In the genomic region with DNA sequence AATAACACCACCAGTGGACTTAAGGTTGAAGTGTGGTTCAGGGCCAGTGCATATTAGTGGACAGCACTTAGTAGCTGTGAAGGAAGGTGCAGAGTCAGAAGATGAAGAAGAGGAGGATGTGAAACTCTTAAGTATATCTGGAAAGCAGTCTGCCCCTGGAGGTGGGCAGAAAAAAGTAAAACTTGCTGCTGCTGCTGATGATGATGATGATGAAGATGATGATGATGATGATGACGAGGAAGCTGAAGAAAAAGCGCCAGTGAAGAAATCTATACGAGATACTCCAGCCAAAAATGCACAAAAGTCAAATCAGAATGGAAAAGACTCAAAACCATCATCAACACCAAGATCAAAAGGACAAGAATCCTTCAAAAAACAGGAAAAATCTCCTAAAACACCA, we compare ENCODE assay signal across 13 cellular contexts. TPM values are rescaled to one million over a fixed set of nuclear protein-coding genes. Genes with fewer than 3 reads are reported as not detected.
DNase-seq lines count a peak whose midpoint lies in the region; ATAC-seq and TF ChIP-seq lines count a peak whose summit lies in the region.
"Not testable (repeated sequence)": the region's sequence is repeated elsewhere in the genome, so short reads cannot be mapped to it uniquely, and the experiment has no call there.
"Had no signal": no experiment of that assay in that cellular context is flagged by ENCODE, and none has a peak within 500 bp of the region (broad histone marks: within the 10 kb centered on the region; RNA-seq: fewer than 3 reads in every experiment).

No MANE protein-coding gene starts in this region.

- H3K27ac Mint-ChIP-seq in CD8-positive, alpha-beta T cell: peak overlapping the region; percentile 64
- H3K27ac Mint-ChIP-seq in T-cell (peak overlapping the region; percentile 59 to 75), naive B cell (peak overlapping the region; percentile 28 to 95 (median 73))
- H3K27ac Mint-ChIP-seq in activated CD4-positive, alpha-beta T cell treated with anti-CD3 and anti-CD28 coated beads, Interleukin-2, amount 10 ng/mL, durations not matched to agents 7 days and 5 days: peak overlapping the region; percentile 65
- peak overlapping the region; percentile 74 for H3K27ac Mint-ChIP-seq in activated T-cell treated with anti-CD3 and anti-CD28 coated beads, Interleukin-2, amount 50 U/mL, for 72 hours
- peak overlapping the region; percentile 84 for H3K27ac Mint-ChIP-seq in activated naive CD4-positive, alpha-beta T cell treated with anti-CD3 and anti-CD28 coated beads, Interleukin-2, amount 50 U/mL, for 24 hours
- H3K27ac Mint-ChIP-seq in central memory CD8-positive, alpha-beta T cell (ENCODE audit: low read depth): peak overlapping the region; percentile 84
- H3K27ac Mint-ChIP-seq in stimulated activated naive B cell treated with anti-CD40 and anti-IgM and Interleukin-4, amounts not matched to agents 10 μg/mL and 1 μg/mL and 100 μg/mL, for 72 hours: peak overlapping the region; percentile 93

- H3K9me3 Mint-ChIP-seq in CD8-positive, alpha-beta T cell: peaks cover 57% of the 10 kb centered on the region
- peaks cover 11 to 57% (median 49%) of the 10 kb centered on the region in 3 donors for H3K9me3 Mint-ChIP-seq in T-cell
- H3K9me3 Mint-ChIP-seq in activated CD4-positive, alpha-beta T cell treated with anti-CD3 and anti-CD28 coated beads, Interleukin-2, amount 10 ng/mL, durations not matched to agents 7 days and 5 days: peaks cover 33% of the 10 kb centered on the region
- H3K9me3 Mint-ChIP-seq in activated T-cell treated with anti-CD3 and anti-CD28 coated beads, Interleukin-2, amount 50 U/mL, for 72 hours: peaks cover 6 to 13% of the 10 kb centered on the region in 2 donors
- H3K9me3 Mint-ChIP-seq in activated naive CD4-positive, alpha-beta T cell treated with anti-CD3 and anti-CD28 coated beads, Interleukin-2, amount 50 U/mL, for 24 hours: peaks cover 15% of the 10 kb centered on the region
- H3K9me3 Mint-ChIP-seq in central memory CD8-positive, alpha-beta T cell: peaks cover 12% of the 10 kb centered on the region
- peaks cover 2 to 15% (median 7%) of the 10 kb centered on the region in 7 donors for H3K9me3 Mint-ChIP-seq in naive B cell
- H3K9me3 Mint-ChIP-seq in stimulated activated naive B cell treated with anti-CD40 and anti-IgM and Interleukin-4, amounts not matched to agents 10 μg/mL and 1 μg/mL and 100 μg/mL, for 72 hours: not testable (repeated sequence)

- POLR2A ChIA-PET in CD8-positive, alpha-beta T cell (lab: Charles Lee): interaction anchor here (0.9 kb wide), 1 partner anchor 49 kb away, joined by 3 read pairs; no protein-coding TSS in a partner anchor
- POLR2A ChIA-PET in T-cell (lab: Charles Lee); activated CD4-positive, alpha-beta T cell treated with anti-CD3 and anti-CD28 coated beads, Interleukin-2, amount 10 ng/mL, durations not matched to agents 7 days and 5 days (lab: Charles Lee): not testable (repeated sequence)

- peaks cover 43% of the 10 kb centered on the region for H3K36me3 ChIP-seq in CD8-positive, alpha-beta T cell (ENCODE audit: insufficient read depth, low read length)

- H3K27me3 ChIP-seq in CD8-positive, alpha-beta T cell (ENCODE audit: insufficient read depth, low read length): not testable (repeated sequence)

- ATAC-seq in CD8-positive, alpha-beta T cell; T-cell (replicated peaks in 1 of 4); activated T-cell treated with anti-CD3 and anti-CD28 coated beads, Interleukin-2, amount 50 U/mL, for 72 hours (replicated peaks in 1 of 2); central memory CD8-positive, alpha-beta T cell (replicated peaks; ENCODE audit: extremely low read depth, poor library complexity, severe bottlenecking); stimulated activated naive B cell treated with anti-CD40 and anti-IgM and Interleukin-4, amounts not matched to agents 10 μg/mL and 1 μg/mL and 100 μg/mL, for 72 hours (replicated peaks): not testable (repeated sequence)
- peak in 1 of 2 donors; percentile 35 for ATAC-seq in naive B cell (ENCODE audit: low read depth in 2 of 2)

- peaks cover 12% of the 10 kb centered on the region for H3K9me3 ChIP-seq in CD8-positive, alpha-beta T cell (ENCODE audit: low read length)

- peak overlapping the region; percentile 18 for H3K4me3 Mint-ChIP-seq in CD8-positive, alpha-beta T cell
- peak overlapping the region in 1 of 3 donors; percentile 7 for H3K4me3 Mint-ChIP-seq in T-cell
- not testable (repeated sequence) for H3K4me3 Mint-ChIP-seq in activated CD4-positive, alpha-beta T cell treated with anti-CD3 and anti-CD28 coated beads, Interleukin-2, amount 10 ng/mL, durations not matched to agents 7 days and 5 days; activated T-cell treated with anti-CD3 and anti-CD28 coated beads, Interleukin-2, amount 50 U/mL, for 72 hours; activated naive CD4-positive, alpha-beta T cell treated with anti-CD3 and anti-CD28 coated beads, Interleukin-2, amount 50 U/mL, for 24 hours; central memory CD8-positive, alpha-beta T cell
- peak overlapping the region in 3 of 8 donors; percentile 27 to 52 (median 27) for H3K4me3 Mint-ChIP-seq in naive B cell
- peak overlapping the region; percentile 7 to 17 for H3K4me3 Mint-ChIP-seq in stimulated activated naive B cell treated with anti-CD40 and anti-IgM and Interleukin-4, amounts not matched to agents 10 μg/mL and 1 μg/mL and 100 μg/mL, for 72 hours

- not testable (repeated sequence) for H3K4me3 ChIP-seq in CD8-positive, alpha-beta T cell (ENCODE audit: low read depth, low read length)

- not testable (repeated sequence) for H3K27ac ChIP-seq in CD8-positive, alpha-beta T cell (ENCODE audit: low read depth, low read length)

- not testable (repeated sequence) for H3K4me1 ChIP-seq in CD8-positive, alpha-beta T cell (ENCODE audit: insufficient read depth, low read length)

- intact Hi-C loops in CD8-positive, alpha-beta T cell (cut with DNase I, micrococcal nuclease): not testable (repeated sequence)

- DNase-seq in CD8-positive, alpha-beta T cell; T-cell; activated CD4-positive, alpha-beta T cell treated with anti-CD3 and anti-CD28 coated beads, Interleukin-2, amount 10 ng/mL, durations not matched to agents 7 days and 5 days; activated T-cell treated with anti-CD3 and anti-CD28 coated beads, Interleukin-2, amount 50 U/mL, for 72 hours; central memory CD8-positive, alpha-beta T cell (ENCODE audit: low spot score in 2 of 2); naive B cell; stimulated activated naive B cell treated with anti-CD40 and anti-IgM and Interleukin-4, amounts not matched to agents 10 μg/mL and 1 μg/mL and 100 μg/mL, for 72 hours: not testable (repeated sequence)

- H3K36me3 Mint-ChIP-seq in CD8-positive, alpha-beta T cell: peaks cover 78% of the 10 kb centered on the region
- H3K36me3 Mint-ChIP-seq in T-cell (peaks cover 61% of the 10 kb centered on the region), naive B cell (peaks cover 54 to 60% of the 10 kb centered on the region in 2 donors)
- H3K36me3 Mint-ChIP-seq in activated CD4-positive, alpha-beta T cell treated with anti-CD3 and anti-CD28 coated beads, Interleukin-2, amount 10 ng/mL, durations not matched to agents 7 days and 5 days (ENCODE audit: low read depth): peaks cover 89% of the 10 kb centered on the region
- H3K36me3 Mint-ChIP-seq in activated T-cell treated with anti-CD3 and anti-CD28 coated beads, Interleukin-2, amount 50 U/mL, for 72 hours (ENCODE audit: insufficient read depth in 2 of 2): peaks cover 39 to 64% of the 10 kb centered on the region in 2 donors
- H3K36me3 Mint-ChIP-seq in activated naive CD4-positive, alpha-beta T cell treated with anti-CD3 and anti-CD28 coated beads, Interleukin-2, amount 50 U/mL, for 24 hours: peaks cover 60% of the 10 kb centered on the region
- H3K36me3 Mint-ChIP-seq in central memory CD8-positive, alpha-beta T cell (ENCODE audit: insufficient read depth): peaks cover 50% of the 10 kb centered on the region
- H3K36me3 Mint-ChIP-seq in stimulated activated naive B cell treated with anti-CD40 and anti-IgM and Interleukin-4, amounts not matched to agents 10 μg/mL and 1 μg/mL and 100 μg/mL, for 72 hours: peaks cover 52 to 77% of the 10 kb centered on the region in 2 donors

- TF ChIP-seq CTCF in CD8-positive, alpha-beta T cell (IDR thresholded peaks at IDR 0.05): not testable (repeated sequence)

- CTCF ChIA-PET in CD8-positive, alpha-beta T cell (lab: Charles Lee); T-cell (lab: Charles Lee); activated CD4-positive, alpha-beta T cell treated with anti-CD3 and anti-CD28 coated beads, Interleukin-2, amount 10 ng/mL, durations not matched to agents 7 days and 5 days (lab: Charles Lee): not testable (repeated sequence)

- H3K27me3 Mint-ChIP-seq in CD8-positive, alpha-beta T cell (ENCODE audit: low read depth); T-cell; activated CD4-positive, alpha-beta T cell treated with anti-CD3 and anti-CD28 coated beads, Interleukin-2, amount 10 ng/mL, durations not matched to agents 7 days and 5 days; activated T-cell treated with anti-CD3 and anti-CD28 coated beads, Interleukin-2, amount 50 U/mL, for 72 hours (ENCODE audit: low read depth); activated naive CD4-positive, alpha-beta T cell treated with anti-CD3 and anti-CD28 coated beads, Interleukin-2, amount 50 U/mL, for 24 hours; central memory CD8-positive, alpha-beta T cell; naive B cell; stimulated activated naive B cell treated with anti-CD40 and anti-IgM and Interleukin-4, amounts not matched to agents 10 μg/mL and 1 μg/mL and 100 μg/mL, for 72 hours: not testable (repeated sequence)

- H3K4me1 Mint-ChIP-seq in CD8-positive, alpha-beta T cell (ENCODE audit: low read depth): peaks cover 49% of the 10 kb centered on the region
- peaks cover 32 to 51% (median 41%) of the 10 kb centered on the region in 3 donors for H3K4me1 Mint-ChIP-seq in T-cell
- peaks cover 75% of the 10 kb centered on the region for H3K4me1 Mint-ChIP-seq in activated CD4-positive, alpha-beta T cell treated with anti-CD3 and anti-CD28 coated beads, Interleukin-2, amount 10 ng/mL, durations not matched to agents 7 days and 5 days
- peaks cover 66% of the 10 kb centered on the region for H3K4me1 Mint-ChIP-seq in activated T-cell treated with anti-CD3 and anti-CD28 coated beads, Interleukin-2, amount 50 U/mL, for 72 hours (ENCODE audit: low read depth)
- peaks cover 56% of the 10 kb centered on the region for H3K4me1 Mint-ChIP-seq in activated naive CD4-positive, alpha-beta T cell treated with anti-CD3 and anti-CD28 coated beads, Interleukin-2, amount 50 U/mL, for 24 hours
- H3K4me1 Mint-ChIP-seq in central memory CD8-positive, alpha-beta T cell: peaks cover 46% of the 10 kb centered on the region
- peaks cover 37 to 69% (median 43%) of the 10 kb centered on the region in 3 donors for H3K4me1 Mint-ChIP-seq in naive B cell
- peaks cover 27 to 76% of the 10 kb centered on the region in 2 donors for H3K4me1 Mint-ChIP-seq in stimulated activated naive B cell treated with anti-CD40 and anti-IgM and Interleukin-4, amounts not matched to agents 10 μg/mL and 1 μg/mL and 100 μg/mL, for 72 hours

RNA-seq across cellular contexts. Expression of gene CLEC2D, which starts 26.1 kb away (rescaled TPM):
- total RNA-seq in CD8-positive, alpha-beta T cell: 100 to 1,000 TPM; 182 to 188 TPM
- total RNA-seq in T-cell: 100 to 1,000 TPM; 217 to 338 (median 311) TPM
- 100 to 1,000 TPM; 296 to 299 TPM for total RNA-seq in activated CD4-positive, alpha-beta T cell treated with anti-CD3 and anti-CD28 coated beads, Interleukin-2, amount 10 ng/mL, durations not matched to agents 7 days and 5 days
- total RNA-seq in activated T-cell treated with anti-CD3 and anti-CD28 coated beads, Interleukin-2, amount 50 U/mL, for 72 hours: 100 to 1,000 TPM; 269 to 293 TPM
- polyA plus RNA-seq in naive B cell (ENCODE audit: low read depth in 6 of 6): 100 to 1,000 TPM; 329 to 467 (median 350) TPM

RNA-seq across cellular contexts. Expression of gene CLECL1, which starts 37.2 kb away (rescaled TPM):
- total RNA-seq in CD8-positive, alpha-beta T cell: 1 to 10 TPM; 1.1 to 1.4 TPM
- 1 to 10 TPM; 1.1 to 4.4 (median 2.9) TPM for total RNA-seq in T-cell
- 1 to 10 TPM; 1.2 to 1.4 TPM for total RNA-seq in activated CD4-positive, alpha-beta T cell treated with anti-CD3 and anti-CD28 coated beads, Interleukin-2, amount 10 ng/mL, durations not matched to agents 7 days and 5 days
- total RNA-seq in activated T-cell treated with anti-CD3 and anti-CD28 coated beads, Interleukin-2, amount 50 U/mL, for 72 hours: 10 to 100 TPM; 11.5 to 13.8 TPM
- polyA plus RNA-seq in naive B cell (ENCODE audit: low read depth in 6 of 6): 10 to 100 TPM in 4 of 6 donors, 1 to 10 TPM in 2; 8.9 to 34.0 (median 11.5) TPM
- total RNA-seq: H1, IMR-90, Right ventricle myocardium superior, SJSA1 had no signal
- polyA plus RNA-seq: A549, H1, IMR-90 had no signal
